In genomic region chr1:41353744-41354143, GRCh38 we compare ENCODE assay signal across 14 cellular contexts. TPM values are rescaled to one million over a fixed set of nuclear protein-coding genes. Genes with fewer than 3 reads are reported as not detected.
DNase-seq lines count a peak whose midpoint lies in the region; ATAC-seq, FAIRE-seq and TF ChIP-seq lines count a peak whose summit lies in the region.
"Had no signal": no experiment of that assay in that cellular context is flagged by ENCODE, and none has a peak within 500 bp of the region (broad histone marks: within the 10 kb centered on the region; RNA-seq: fewer than 3 reads in every experiment).

No MANE protein-coding gene starts in this region.

- peaks cover 15% of the 10 kb centered on the region for H3K27me3 Mint-ChIP-seq in activated T-cell treated with anti-CD3 and anti-CD28 coated beads, Interleukin-2, amount 50 U/mL, for 24 hours
- peaks cover 7% of the 10 kb centered on the region for H3K27me3 Mint-ChIP-seq in activated T-cell treated with anti-CD3 and anti-CD28 coated beads, Interleukin-2, amount 50 U/mL, for 4 hours (ENCODE audit: low read depth)

- H3K9ac ChIP-seq in SK-N-SH: no peak overlapping the region

- no peaks in the 10 kb centered on the region for H3K9me2 ChIP-seq in SK-N-SH

- TF ChIP-seq EP300 in SK-N-SH (IDR thresholded peaks at IDR 0.05; ENCODE audit: borderline replicate concordance in 1 of 2, low read depth in 1 of 2, low read length in 1 of 2): no peak

- H4K20me1 ChIP-seq in SK-N-SH (ENCODE audit: insufficient read depth): no peaks in the 10 kb centered on the region

- DNase-seq in activated T-cell treated with anti-CD3 and anti-CD28 coated beads, Interleukin-2, amount 50 U/mL, for 24 hours: peak; percentile 9
- no peak for DNase-seq in activated T-cell treated with anti-CD3 and anti-CD28 coated beads for 4 hours
- peak; percentile 34 for DNase-seq in bronchial epithelial cell (ENCODE audit: low read depth)
- DNase-seq in uterus: peak; percentile 2 to 3
- DNase-seq in SK-N-SH: no peak
- DNase-seq in activated T-cell treated with anti-CD3 and anti-CD28 coated beads, Interleukin-2, amount 50 U/mL, for 4 hours: no peak
- DNase-seq: ACHN, activated B cell treated with CpG ODN at 0.5 μM for 24 hours, small intestine had no signal

- H3K36me3 Mint-ChIP-seq in activated T-cell treated with anti-CD3 and anti-CD28 coated beads, Interleukin-2, amount 50 U/mL, for 24 hours (ENCODE audit: low read depth): no peaks in the 10 kb centered on the region
- no peaks in the 10 kb centered on the region for H3K36me3 Mint-ChIP-seq in activated T-cell treated with anti-CD3 and anti-CD28 coated beads, Interleukin-2, amount 50 U/mL, for 4 hours (ENCODE audit: insufficient read depth)
- H3K36me3 Mint-ChIP-seq: memory B cell had no signal

- no peak overlapping the region for H3K4me3 Mint-ChIP-seq in activated T-cell treated with anti-CD3 and anti-CD28 coated beads, Interleukin-2, amount 50 U/mL, for 24 hours
- no peak overlapping the region for H3K4me3 Mint-ChIP-seq in activated T-cell treated with anti-CD3 and anti-CD28 coated beads, Interleukin-2, amount 50 U/mL, for 4 hours
- H3K4me3 Mint-ChIP-seq: activated B cell treated with CpG ODN at 0.5 μM for 24 hours, memory B cell had no signal

- peak; percentile 7 for FAIRE-seq in bronchial epithelial cell (lab: Jason Lieb, UNC)
- FAIRE-seq: small intestine had no signal

- no peaks in the 10 kb centered on the region for H3K9me3 Mint-ChIP-seq in activated T-cell treated with anti-CD3 and anti-CD28 coated beads, Interleukin-2, amount 50 U/mL, for 24 hours
- no peaks in the 10 kb centered on the region for H3K9me3 Mint-ChIP-seq in activated T-cell treated with anti-CD3 and anti-CD28 coated beads, Interleukin-2, amount 50 U/mL, for 4 hours
- H3K9me3 Mint-ChIP-seq: activated B cell treated with CpG ODN at 0.5 μM for 24 hours, memory B cell had no signal

- H3K27me3 ChIP-seq in bronchial epithelial cell (ENCODE audit: control insufficient read depth, insufficient read depth, low read length) (no peaks in the 10 kb centered on the region), uterus (no peaks in the 10 kb centered on the region), SK-N-SH (ENCODE audit: insufficient read depth) (no peaks in the 10 kb centered on the region)
- H3K27me3 ChIP-seq: adrenal gland had no signal

- intact Hi-C loops in uterus (cut with DNase I; ENCODE audit: low total_unique reads): no loop called here

- no peaks in the 10 kb centered on the region for H3K4me1 ChIP-seq in uterus
- H3K4me1 ChIP-seq in SK-N-SH (ENCODE audit: control insufficient read depth in 1 of 2, insufficient read depth in 2 of 2, low read depth in 1 of 2, low read length in 1 of 2): peaks cover 11 to 16% of the 10 kb centered on the region in 2 experiments; a peak in 2 of 4 replicates
- H3K4me1 ChIP-seq: adrenal gland had no signal

- H3K36me3 ChIP-seq in bronchial epithelial cell (ENCODE audit: control insufficient read depth, insufficient read depth, low read length): no peaks in the 10 kb centered on the region
- H3K36me3 ChIP-seq in uterus: no peaks in the 10 kb centered on the region
- no peaks in the 10 kb centered on the region for H3K36me3 ChIP-seq in SK-N-SH (replicated peaks in 1 of 2; ENCODE audit: control insufficient read depth in 1 of 2, insufficient read depth in 2 of 2, low read length in 1 of 2)
- H3K36me3 ChIP-seq: adrenal gland had no signal

- POLR2A ChIA-PET in SK-N-SH (lab: Yijun Ruan, JAX): no interaction called here

- no peak overlapping the region for H3K4me3 ChIP-seq in bronchial epithelial cell (ENCODE audit: low read depth, low read length)
- no peak overlapping the region for H3K4me3 ChIP-seq in uterus
- H3K4me3 ChIP-seq in SK-N-SH (ENCODE audit: low read depth in 2 of 2, low read length in 1 of 2): no peak overlapping the region
- H3K4me3 ChIP-seq: adrenal gland had no signal

- ATAC-seq in HG03565 (IDR thresholded peaks at IDR 0.05; ENCODE audit: unreplicated experiment): peak; percentile 75
- ATAC-seq in HG02970 (IDR thresholded peaks at IDR 0.05; ENCODE audit: low FRiP score, unreplicated experiment): no peak
- ATAC-seq in activated T-cell treated with anti-CD3 and anti-CD28 coated beads, Interleukin-2, amount 50 U/mL, for 4 hours: no peak

- H3K4me2 ChIP-seq in SK-N-SH: no peak overlapping the region

- no peaks in the 10 kb centered on the region for H3K79me2 ChIP-seq in SK-N-SH (ENCODE audit: insufficient read depth)

- TF ChIP-seq CTCF in bronchial epithelial cell (IDR thresholded peaks at IDR 0.05; ENCODE audit: insufficient read depth, low read length, severe bottlenecking) (no peak), uterus (IDR thresholded peaks at IDR 0.05) (no peak), SK-N-SH (IDR thresholded peaks at IDR 0.05) (no peak)

- H3K27ac ChIP-seq in uterus: no peak overlapping the region
- H3K27ac ChIP-seq in SK-N-SH (ENCODE audit: low read depth in 2 of 2, low read length in 1 of 2): no peak overlapping the region
- H3K27ac ChIP-seq: adrenal gland had no signal

- H3K9me3 ChIP-seq in uterus (no peaks in the 10 kb centered on the region), SK-N-SH (no peaks in the 10 kb centered on the region)
- H3K9me3 ChIP-seq: adrenal gland had no signal

- no peak overlapping the region for H2AFZ ChIP-seq in SK-N-SH (ENCODE audit: low read depth)

- no peaks in the 10 kb centered on the region for H3K4me1 Mint-ChIP-seq in activated T-cell treated with anti-CD3 and anti-CD28 coated beads, Interleukin-2, amount 50 U/mL, for 24 hours (ENCODE audit: low read depth)
- no peaks in the 10 kb centered on the region for H3K4me1 Mint-ChIP-seq in activated T-cell treated with anti-CD3 and anti-CD28 coated beads, Interleukin-2, amount 50 U/mL, for 4 hours (ENCODE audit: low read depth)
- H3K4me1 Mint-ChIP-seq: activated B cell treated with CpG ODN at 0.5 μM for 24 hours, memory B cell had no signal

- H3K27ac Mint-ChIP-seq in activated T-cell treated with anti-CD3 and anti-CD28 coated beads, Interleukin-2, amount 50 U/mL, for 24 hours: no peak overlapping the region
- H3K27ac Mint-ChIP-seq: activated B cell treated with CpG ODN at 0.5 μM for 24 hours, memory B cell had no signal

- CTCF ChIA-PET in SK-N-SH (lab: Yijun Ruan, JAX): interaction anchor here (0.7 to 1.3 kb wide), 4 partner anchors 32 to 79 kb away, joined by 3 to 4 read pairs (median 3); no protein-coding TSS in a partner anchor

- no peak for TF ChIP-seq POLR2A in uterus (IDR thresholded peaks at IDR 0.05)

- no peak for TF ChIP-seq RAD21 in SK-N-SH (IDR thresholded peaks at IDR 0.05; ENCODE audit: low read length)

- H3F3A ChIP-seq in SK-N-SH (replicated peaks; ENCODE audit: insufficient read depth): no peaks in the 10 kb centered on the region

- WGBS in SK-N-SH (ENCODE audit: low lambda C conversion rate): 91% methylated on average over 9 of the region's 9 CpGs

TF ChIP-seq in SK-N-SH, 30 proteins besides CTCF, POLR2A, EP300 and RAD21:
- TF ChIP-seq NRF1 (IDR thresholded peaks at IDR 0.05; ENCODE audit: low read depth, low read length): no peak
- TF ChIP-seq GATA2 (CRISPR knock-in tag; IDR thresholded peaks at IDR 0.05): no peak
- no peak for TF ChIP-seq NFIC (IDR thresholded peaks at IDR 0.05; ENCODE audit: borderline replicate concordance)
- TF ChIP-seq YY1 (IDR thresholded peaks at IDR 0.05; ENCODE audit: low read depth): no peak
- TF ChIP-seq FOSL2 (IDR thresholded peaks at IDR 0.05; ENCODE audit: borderline replicate concordance, low read depth): no peak
- TF ChIP-seq POLR2AphosphoS5 (IDR thresholded peaks at IDR 0.05; ENCODE audit: low read depth, low read length): no peak

RNA-seq across cellular contexts. Expression of gene FOXO6, which starts 7.5 kb away (rescaled TPM):
- total RNA-seq in bronchial epithelial cell: 0.26 TPM in 1 of 2 replicates, not detected in the other
- 10 to 100 TPM in 1 of 4 donors, 1 to 10 TPM in 2, not detected in 1; 3.9 to 20.1 (median 7.6) TPM for total RNA-seq in uterus
- 0.11 and 0.35 TPM in 2 replicates for polyA plus RNA-seq in SK-N-SH (2012; rRNA removed)
- polyA plus RNA-seq in SK-N-SH (2012; cell fraction: cytosol; rRNA removed): 0.24 and 0.33 TPM in 2 replicates
- polyA plus RNA-seq in SK-N-SH (2012; cell fraction: nucleus; rRNA removed): 0.50 and 0.55 TPM in 2 replicates
- total RNA-seq in activated T-cell treated with anti-CD3 and anti-CD28 coated beads, Interleukin-2, amount 50 U/mL, for 4 hours: under 1 TPM in 2 of 3 donors, not detected in 1; 0.20 to 0.22 TPM
- polyA plus RNA-seq: fibroblast of lung had no signal

Comparison
In these comparisons a context has a peak if more than half of its experiments do, and no peak if none do; other contexts are left out.
1. DNase-seq: peak in activated T-cell treated with anti-CD3 and anti-CD28 coated beads, Interleukin-2, amount 50 U/mL, for 24 hours (single experiment), bronchial epithelial cell (single experiment) and uterus (2 of 2); none in activated T-cell treated with anti-CD3 and anti-CD28 coated beads for 4 hours (single experiment), SK-N-SH (single experiment) and activated T-cell treated with anti-CD3 and anti-CD28 coated beads, Interleukin-2, amount 50 U/mL, for 4 hours (single experiment).